Comparison of ENCODE assay signal across 1 cellular context in genomic region chr3:152301745-152302181, GRCh38.
TF ChIP-seq lines count a peak whose summit lies in the region.

No MANE protein-coding gene starts in this region.

TF ChIP-seq in A549, 52 proteins besides CTCF, POLR2A, EP300 and RAD21 (continued from another document):
- TF ChIP-seq BCL3 (IDR thresholded peaks at IDR 0.05) (no peak), ESRRA (IDR thresholded peaks at IDR 0.05; ENCODE audit: borderline replicate concordance, low read length) (no peak), ZFP36 (IDR thresholded peaks at IDR 0.05; ENCODE audit: borderline replicate concordance, partially characterized antibody) (no peak), NPAS2 (CRISPR knock-in tag; IDR thresholded peaks at IDR 0.05; ENCODE audit: borderline replicate concordance) (no peak)
TF ChIP-seq in A549: peak in this region for 0.
